1 cellular context compared by ENCODE assay signal in the genomic region with DNA sequence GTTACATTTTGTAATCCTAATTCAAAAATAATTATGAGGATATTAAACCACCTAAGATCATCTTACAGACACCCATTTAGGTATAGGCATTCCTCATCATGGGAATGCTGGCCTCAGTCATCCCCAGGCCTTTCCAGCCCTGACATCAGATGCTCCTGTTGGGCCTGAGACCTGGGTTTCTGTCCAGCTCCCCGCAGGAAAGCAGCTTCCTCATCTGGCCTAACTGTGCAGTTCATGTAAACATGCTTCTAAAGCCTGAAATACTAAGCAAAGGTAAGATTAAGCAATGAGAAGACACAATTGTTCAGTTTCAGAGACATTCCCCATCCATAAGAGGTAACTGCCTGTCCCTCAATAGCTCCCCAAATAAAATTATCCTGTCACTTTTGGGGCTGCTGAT.
TF ChIP-seq lines count a peak whose summit lies in the region.

No MANE protein-coding gene starts in this region.

TF ChIP-seq in IMR-90, 13 proteins besides CTCF, POLR2A, EP300 and RAD21:
- TF ChIP-seq CHD1 (IDR thresholded peaks at IDR 0.05; ENCODE audit: low read depth, low read length): no peak
- no peak for TF ChIP-seq MAFK (IDR thresholded peaks at IDR 0.05; ENCODE audit: low read depth, low read length)
- no peak for TF ChIP-seq USF2 (IDR thresholded peaks at IDR 0.05; ENCODE audit: low read depth, low read length)
- TF ChIP-seq MAZ (IDR thresholded peaks at IDR 0.05; ENCODE audit: borderline replicate concordance, low read depth, low read length): no peak
- no peak for TF ChIP-seq FOS (IDR thresholded peaks at IDR 0.05; ENCODE audit: low read depth, low read length)
- TF ChIP-seq SMC3 (IDR thresholded peaks at IDR 0.05; ENCODE audit: low read depth, low read length): no peak
- no peak for TF ChIP-seq NFE2L2 (IDR thresholded peaks at IDR 0.05; ENCODE audit: low read depth, low read length)
- TF ChIP-seq RCOR1 (IDR thresholded peaks at IDR 0.05; ENCODE audit: insufficient replicate concordance, low read length): no peak
TF ChIP-seq in IMR-90: peak in this region for 0.
